In genomic region chr7:92625617-92626016, GRCh38 we compare ENCODE assay signal across 10 cellular contexts. TPM values are rescaled to one million over a fixed set of nuclear protein-coding genes. Genes with fewer than 3 reads are reported as not detected.
DNase-seq lines count a peak whose midpoint lies in the region; ATAC-seq, FAIRE-seq and TF ChIP-seq lines count a peak whose summit lies in the region.
"Had no signal": no experiment of that assay in that cellular context is flagged by ENCODE, and none has a peak within 500 bp of the region (broad histone marks: within the 10 kb centered on the region; RNA-seq: fewer than 3 reads in every experiment).

No MANE protein-coding gene starts in this region.

- H3K79me2 ChIP-seq in K562 (ENCODE audit: control insufficient read depth, insufficient read depth, low read length), result no peaks in the 10 kb centered on the region

- POLR2A ChIA-PET in K562 (lab: Yijun Ruan, JAX), result interaction anchor here (0.6 kb wide), 1 partner anchor 8 kb away, joined by 5 read pairs; no protein-coding TSS in a partner anchor

- DNase-seq in activated T-cell treated with anti-CD3 and anti-CD28 coated beads, Interleukin-2, amount 50 U/mL, for 24 hours, result no peak
- DNase-seq in activated T-cell treated with anti-CD3 and anti-CD28 coated beads, Interleukin-2, amount 50 U/mL, for 1 hour, result no peak
- DNase-seq in RPMI7951 (ENCODE audit: low read depth) (peak; percentile 39), K562 (ENCODE audit: extremely low read depth in 1 of 4, low spot score in 3 of 4) (no peak), right cardiac atrium (no peak), 8988T (no peak)
- DNase-seq: NCI-H1436, sigmoid colon had no signal

- peak overlapping the region; percentile 46 for H3K4me3 Mint-ChIP-seq in activated T-cell treated with anti-CD3 and anti-CD28 coated beads, Interleukin-2, amount 50 U/mL, for 24 hours

- peaks cover 27% of the 10 kb centered on the region for H3K36me3 ChIP-seq in K562 (ENCODE audit: control insufficient read depth, insufficient read depth, low read length)
- peaks cover 14% of the 10 kb centered on the region for H3K36me3 ChIP-seq in skeletal muscle satellite cell (ENCODE audit: insufficient read depth, low read length)
- H3K36me3 ChIP-seq: sigmoid colon had no signal

- no peak for TF ChIP-seq RAD21 in K562 (CRISPR knock-in tag; conservative IDR thresholded peaks at IDR 0.05 in 1 of 2, IDR thresholded peaks at IDR 0.05 in 1 of 2)

- no peaks in the 10 kb centered on the region for H3K27me3 Mint-ChIP-seq in activated T-cell treated with anti-CD3 and anti-CD28 coated beads, Interleukin-2, amount 50 U/mL, for 24 hours

- H3K9me3 Mint-ChIP-seq in activated T-cell treated with anti-CD3 and anti-CD28 coated beads, Interleukin-2, amount 50 U/mL, for 24 hours, result peaks cover 9% of the 10 kb centered on the region

- BruUV-seq in K562 (replicated peaks; lab: Mats Ljungman, UMichigan), result no TSS peak

- no peak overlapping the region for H3K27ac ChIP-seq in K562 (ENCODE audit: extremely low read depth, low read depth, low read length)
- no peak overlapping the region for H3K27ac ChIP-seq in right cardiac atrium (ENCODE audit: low read length)
- H3K27ac ChIP-seq: sigmoid colon had no signal

- CTCF ChIA-PET in K562 (lab: Yijun Ruan, JAX; ENCODE audit: low intra/inter-chr PET ratio), result no interaction called here

- no peaks in the 10 kb centered on the region for H3K9me3 ChIP-seq in K562 (replicated peaks; ENCODE audit: control insufficient read depth, insufficient read depth, low read depth, low read length)
- H3K9me3 ChIP-seq in skeletal muscle satellite cell (replicated peaks; ENCODE audit: low read length), result no peaks in the 10 kb centered on the region
- no peaks in the 10 kb centered on the region for H3K9me3 ChIP-seq in right cardiac atrium (ENCODE audit: control insufficient read depth, low read length)
- H3K9me3 ChIP-seq: sigmoid colon had no signal

- H3K9me1 ChIP-seq in K562 (ENCODE audit: control insufficient read depth, insufficient read depth, low read length), result no peaks in the 10 kb centered on the region

- H3K27ac Mint-ChIP-seq in activated T-cell treated with anti-CD3 and anti-CD28 coated beads, Interleukin-2, amount 50 U/mL, for 24 hours, result peak overlapping the region; percentile 94

- TF ChIP-seq EP300 in K562 (IDR thresholded peaks at IDR 0.05; ENCODE audit: low read length), result no peak

- no peak overlapping the region for H2AFZ ChIP-seq in K562 (ENCODE audit: low read depth, low read length)

- H3K27me3 ChIP-seq in K562 (ENCODE audit: control insufficient read depth in 2 of 2, insufficient read depth in 2 of 2, low read length in 2 of 2) (no peaks in the 10 kb centered on the region), skeletal muscle satellite cell (ENCODE audit: control insufficient read depth, insufficient read depth, low read length) (no peaks in the 10 kb centered on the region), right cardiac atrium (ENCODE audit: control insufficient read depth, insufficient read depth) (no peaks in the 10 kb centered on the region)
- H3K27me3 ChIP-seq: sigmoid colon had no signal

- in situ Hi-C loops in K562 (cut with MboI), result no loop called here

- TF ChIP-seq POLR2A in K562 (conservative IDR thresholded peaks at IDR 0.05), result no peak

- H3K9ac ChIP-seq in K562 (ENCODE audit: insufficient read depth in 1 of 2, low read depth in 2 of 2, low read length in 2 of 2), result no peak overlapping the region
- H3K9ac ChIP-seq in skeletal muscle satellite cell (ENCODE audit: low read depth, low read length), result no peak overlapping the region

- no peak overlapping the region for H3K4me3 ChIP-seq in K562
- H3K4me3 ChIP-seq in skeletal muscle satellite cell (ENCODE audit: low read length), result no peak overlapping the region
- no peak overlapping the region for H3K4me3 ChIP-seq in right cardiac atrium (ENCODE audit: low read length)
- H3K4me3 ChIP-seq: sigmoid colon had no signal

- H4K20me1 ChIP-seq in K562 (replicated peaks; ENCODE audit: control insufficient read depth, insufficient read depth, low read length), result no peaks in the 10 kb centered on the region

- H3K4me1 ChIP-seq in K562 (replicated peaks in 1 of 2; ENCODE audit: control insufficient read depth in 2 of 2, insufficient read depth in 2 of 2, low read length in 2 of 2), result peaks cover 0 to 3% of the 10 kb centered on the region in 2 experiments; a peak in 1 of 5 replicates
- H3K4me1 ChIP-seq in skeletal muscle satellite cell (ENCODE audit: control insufficient read depth, insufficient read depth, low read length), result peaks cover 46% of the 10 kb centered on the region
- peaks cover 1% of the 10 kb centered on the region for H3K4me1 ChIP-seq in right cardiac atrium (ENCODE audit: control insufficient read depth, insufficient read depth, low read length)

- intact Hi-C loops in K562 (cut with micrococcal nuclease), result loop anchor here (10.0 kb wide), 2 partner anchors 359 to 599 kb away; partner anchors contain the start of gene HEPACAM2
- intact Hi-C loops in right cardiac atrium (cut with DNase I), result loop anchor here in 3 of 4 donors (5.0 to 10.0 kb wide), 4 partner anchors 69 to 429 kb away; partner anchors contain the start of gene CDK6 (in 1 of the 3)

- TF ChIP-seq CTCF in K562 (IDR thresholded peaks at IDR 0.05 in 2 of 3, conservative IDR thresholded peaks at IDR 0.05 in 1 of 3; ENCODE audit: insufficient read depth in 2 of 3, low read depth in 1 of 3, low read length in 3 of 3), result no peak

- H3K4me2 ChIP-seq in K562 (ENCODE audit: insufficient read depth, low read length) (no peak overlapping the region), skeletal muscle satellite cell (ENCODE audit: low read length) (peak overlapping the region; percentile 18)

- H3K4me1 Mint-ChIP-seq in activated T-cell treated with anti-CD3 and anti-CD28 coated beads, Interleukin-2, amount 50 U/mL, for 24 hours (ENCODE audit: low read depth), result peaks cover 94% of the 10 kb centered on the region

- FAIRE-seq in K562 (lab: Jason Lieb, UNC), result no peak

- no peak for ATAC-seq in K562
- no peak for ATAC-seq in right cardiac atrium
- ATAC-seq in HG02981 (IDR thresholded peaks at IDR 0.05; ENCODE audit: unreplicated experiment), result no peak

- peaks cover 87% of the 10 kb centered on the region for H3K36me3 Mint-ChIP-seq in activated T-cell treated with anti-CD3 and anti-CD28 coated beads, Interleukin-2, amount 50 U/mL, for 24 hours (ENCODE audit: low read depth)

TF ChIP-seq in K562, 482 proteins besides CTCF, POLR2A, EP300 and RAD21:
- TF ChIP-seq SMAD4 (CRISPR knock-in tag; conservative IDR thresholded peaks at IDR 0.05) (no peak), HDAC3 (IDR thresholded peaks at IDR 0.05; ENCODE audit: borderline replicate concordance, partially characterized antibody) (peak; percentile 20)

RNA-seq across cellular contexts. Expression of gene FAM133B, which starts 35.4 kb away (rescaled TPM):
- 13.4 and 13.5 TPM in 2 replicates for total RNA-seq in RPMI7951 (2014; rRNA removed; shearing (Covaris generic))
- total RNA-seq in K562 (2011; cell fraction: chromatin; rRNA removed; ENCODE audit: low replicate concordance), result 21.5 and 103 TPM in 2 replicates
- 11.5 and 15.9 TPM in 2 replicates for total RNA-seq in K562 (2011; cell fraction: nucleolus; rRNA removed)
- 46.5 and 77.0 TPM in 2 replicates for total RNA-seq in K562 (2011; cell fraction: nucleoplasm; rRNA removed)
- total RNA-seq in K562 (2014; rRNA removed), result 22.4 and 80.3 TPM in 2 replicates
- 58.4 and 67.4 TPM in 2 replicates for total RNA-seq in K562 (2014; rRNA removed; fragmentation: Illumina TruSeq; extraction: Trizol)
- total RNA-seq in K562 (2015; rRNA removed; fragmentation: Illumina TruSeq; extraction: Trizol), result 69.1 and 80.4 TPM in 2 replicates
- total RNA-seq in K562 (2021), result 29.0 and 30.7 TPM in 2 replicates
- polyA plus RNA-seq in K562 (2011; rRNA removed), result 26.1 and 34.4 TPM in 2 replicates
- 5.4 and 23.7 TPM in 2 replicates for polyA plus RNA-seq in K562 (2011; cell fraction: cytosol; rRNA removed)
- 24.3 and 24.9 TPM in 2 replicates for polyA plus RNA-seq in K562 (2011; cell fraction: nucleus; rRNA removed)
- polyA plus RNA-seq in K562 (2012), result 22.7 and 30.4 TPM in 2 replicates
- polyA plus RNA-seq in K562 (2014; fragmentation: Illumina TruSeq; extraction: Trizol), result 37.9 and 45.8 TPM in 2 replicates
- 10 to 100 TPM; 38.5 to 39.7 TPM for polyA plus RNA-seq in K562 (2014; fragmentation: Nextera tagmentation; extraction: Ambion mirVana)
- 27.5 and 37.0 TPM in 2 replicates for polyA plus RNA-seq in K562 (2014; rRNA removed)
- 17.5 and 22.7 TPM in 2 replicates for polyA minus RNA-seq in K562 (2011; rRNA and poly(A)+ RNA removed)
- polyA minus RNA-seq in K562 (2011; cell fraction: cytosol; rRNA and poly(A)+ RNA removed), result 12.3 and 13.1 TPM in 2 replicates
- 20.3 and 40.0 TPM in 2 replicates for polyA minus RNA-seq in K562 (2011; cell fraction: nucleus; rRNA and poly(A)+ RNA removed)
- 11.8 and 14.7 TPM in 2 replicates for total RNA-seq in skeletal muscle satellite cell (2012; rRNA removed)
- 10 to 100 TPM; 13.2 to 18.1 (median 15.2) TPM for total RNA-seq in right cardiac atrium
- polyA plus RNA-seq in right cardiac atrium, result 16.6 TPM
